Comparison of ENCODE assay signal across 20 cellular contexts in the genomic region with DNA sequence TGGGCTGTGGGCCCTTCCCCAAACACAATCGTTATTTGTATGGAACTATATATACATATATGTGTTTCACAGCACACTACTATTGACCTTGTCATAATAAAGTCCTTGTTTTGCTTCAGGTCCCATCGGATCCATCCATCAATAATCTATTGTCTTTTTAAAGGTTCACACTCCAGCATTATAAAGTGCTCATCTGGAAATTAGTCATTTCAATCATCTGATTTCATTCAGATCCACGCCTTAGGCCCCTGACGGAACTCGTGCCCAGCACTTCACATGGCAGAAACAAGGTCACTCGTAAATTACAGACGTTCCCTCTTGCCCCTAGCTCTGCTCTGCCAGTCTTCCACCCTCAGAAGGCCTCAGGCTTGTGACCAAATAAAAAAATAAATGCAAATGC.
"Had no signal": no experiment of that assay in that cellular context is flagged by ENCODE, and none has a peak within 500 bp of the region (broad histone marks: within the 10 kb centered on the region; RNA-seq: fewer than 3 reads in every experiment).

No MANE protein-coding gene starts in this region.

- H3K4me1 Mint-ChIP-seq: stimulated activated effector memory CD8-positive, alpha-beta T cell treated with anti-CD3 and anti-CD28 coated beads, Interleukin-12 subunit alpha, Interleukin-12 subunit beta, amount 100 ng/mL, for 72 hours had no signal

- H3K9me3 Mint-ChIP-seq: nephron; neural progenitor cell; stimulated activated effector memory CD8-positive, alpha-beta T cell treated with anti-CD3 and anti-CD28 coated beads, Interleukin-12 subunit alpha, Interleukin-12 subunit beta, amount 100 ng/mL, for 72 hours; stimulated activated naive B cell treated with anti-CD40 and anti-IgM and Interleukin-4, amounts not matched to agents 10 μg/mL and 1 μg/mL and 100 μg/mL, for 72 hours; stimulated activated naive CD8-positive, alpha-beta T cell treated with anti-CD3 and anti-CD28 coated beads, Interleukin-15, Interleukin-2, amounts not matched to agents 100 ng/mL and 50 ng/mL, for 24 hours had no signal

- H3K36me3 Mint-ChIP-seq: neural progenitor cell; stimulated activated effector memory CD8-positive, alpha-beta T cell treated with anti-CD3 and anti-CD28 coated beads, Interleukin-12 subunit alpha, Interleukin-12 subunit beta, amount 100 ng/mL, for 72 hours; stimulated activated naive B cell treated with anti-CD40 and anti-IgM and Interleukin-4, amounts not matched to agents 10 μg/mL and 1 μg/mL and 100 μg/mL, for 72 hours had no signal

- DNase-seq: occipital lobe; ovary; psoas muscle; right cardiac atrium; small intestine; stimulated activated CD4-positive, alpha-beta T cell treated with anti-CD3 and anti-CD28 coated beads, Interleukin-15, amount 100 ng/mL, for 24 hours; stimulated activated CD4-positive, alpha-beta T cell treated with anti-CD3 and anti-CD28 coated beads, Interleukin-2, amount 100 ng/mL, for 24 hours; stimulated activated CD4-positive, alpha-beta T cell treated with anti-CD3 and anti-CD28 coated beads, Interleukin-2, amount 100 ng/mL, for 48 hours; stimulated activated CD4-positive, alpha-beta T cell treated with anti-CD3 and anti-CD28 coated beads, Interleukin-4, amount 100 ng/mL, for 24 hours; stimulated activated naive B cell treated with anti-CD40 and anti-IgM and Interleukin-4, amounts not matched to agents 10 μg/mL and 1 μg/mL and 100 μg/mL, for 72 hours; stimulated activated naive CD4-positive, alpha-beta T cell treated with Interleukin-2 at 50 U/mL for 16 hours; stomach; thyroid gland; trophoblast cell; upper lobe of left lung had no signal

- H3K27ac Mint-ChIP-seq: nephron; progenitor cell of endocrine pancreas; stimulated activated effector memory CD8-positive, alpha-beta T cell treated with anti-CD3 and anti-CD28 coated beads, Interleukin-12 subunit alpha, Interleukin-12 subunit beta, amount 100 ng/mL, for 72 hours; stimulated activated naive B cell treated with anti-CD40 and anti-IgM and Interleukin-4, amounts not matched to agents 10 μg/mL and 1 μg/mL and 100 μg/mL, for 72 hours; stimulated activated naive CD8-positive, alpha-beta T cell treated with anti-CD3 and anti-CD28 coated beads, Interleukin-15, Interleukin-2, amounts not matched to agents 100 ng/mL and 50 ng/mL, for 24 hours had no signal

- H3K27me3 Mint-ChIP-seq: stimulated activated naive CD8-positive, alpha-beta T cell treated with anti-CD3 and anti-CD28 coated beads, Interleukin-15, Interleukin-2, amounts not matched to agents 100 ng/mL and 50 ng/mL, for 24 hours had no signal

- H3K4me3 Mint-ChIP-seq: nephron; neural progenitor cell; stimulated activated effector memory CD8-positive, alpha-beta T cell treated with anti-CD3 and anti-CD28 coated beads, Interleukin-12 subunit alpha, Interleukin-12 subunit beta, amount 100 ng/mL, for 72 hours; stimulated activated naive B cell treated with anti-CD40 and anti-IgM and Interleukin-4, amounts not matched to agents 10 μg/mL and 1 μg/mL and 100 μg/mL, for 72 hours; stimulated activated naive CD8-positive, alpha-beta T cell treated with anti-CD3 and anti-CD28 coated beads, Interleukin-15, Interleukin-2, amounts not matched to agents 100 ng/mL and 50 ng/mL, for 24 hours had no signal
